In genomic region chr20:2651772-2652723, GRCh38 we compare ENCODE assay signal across 1 cellular context.
A peak's percentile ranks its signal among the peaks of the same experiment; 100 is the strongest.
TF ChIP-seq lines count a peak whose summit lies in the region.

Gene NOP56, plus strand, starts transcription at chr20:2652632. Its CDS starts 29 bp downstream, at chr20:2652661.

TF ChIP-seq in GM23338, 12 proteins besides CTCF, POLR2A, EP300 and RAD21 (continued from another document):
- TF ChIP-seq REST (IDR thresholded peaks at IDR 0.05; ENCODE audit: unreplicated experiment) (no peak), JUNB (IDR thresholded peaks at IDR 0.05; ENCODE audit: unreplicated experiment) (no peak), CREB1 (CRISPR knock-in tag; IDR thresholded peaks at IDR 0.05; ENCODE audit: low read depth) (0 out of 2 replicates have a peak, but pooled peaks have one; percentile 30), ZNF462 (CRISPR knock-in tag; IDR thresholded peaks at IDR 0.05) (no peak), ETS1 (IDR thresholded peaks at IDR 0.05) (no peak), ZNF114 (CRISPR knock-in tag; IDR thresholded peaks at IDR 0.05) (no peak), EZH2 (IDR thresholded peaks at IDR 0.05; ENCODE audit: low read depth, unreplicated experiment) (no peak)
TF ChIP-seq in GM23338: peak in this region for 2.
